ENCODE assay signal across 9 cellular contexts in genomic region chr20:46558511-46558959, GRCh38. TPM values are rescaled to one million over a fixed set of nuclear protein-coding genes. Genes with fewer than 3 reads are reported as not detected.
DNase-seq lines count a peak whose midpoint lies in the region; ATAC-seq and TF ChIP-seq lines count a peak whose summit lies in the region.
"Had no signal": no experiment of that assay in that cellular context is flagged by ENCODE, and none has a peak within 500 bp of the region (broad histone marks: within the 10 kb centered on the region; RNA-seq: fewer than 3 reads in every experiment).

No MANE protein-coding gene starts in this region.

- H2AK5ac ChIP-seq in mesendoderm (ENCODE audit: low read length) (no peak overlapping the region), H9 (ENCODE audit: insufficient read length, low read length) (no peak overlapping the region)

- H3K36me3 Mint-ChIP-seq in HFFc6 (ENCODE audit: low read depth): no peaks in the 10 kb centered on the region
- no peaks in the 10 kb centered on the region for H3K36me3 Mint-ChIP-seq in activated naive CD8-positive, alpha-beta T cell treated with anti-CD3 and anti-CD28 coated beads, Interleukin-2, amount 50 U/mL, for 24 hours (ENCODE audit: low read depth)
- H3K36me3 Mint-ChIP-seq in H9 (ENCODE audit: insufficient read depth in 1 of 3, low read depth in 3 of 3): no peaks in the 10 kb centered on the region

- no peak overlapping the region for H3K14ac ChIP-seq in H9 (ENCODE audit: insufficient read depth, low read length)

- H3K4me1 Mint-ChIP-seq in HFFc6 (ENCODE audit: low read depth): peaks cover 20% of the 10 kb centered on the region
- peaks cover 57% of the 10 kb centered on the region for H3K4me1 Mint-ChIP-seq in activated naive CD8-positive, alpha-beta T cell treated with anti-CD3 and anti-CD28 coated beads, Interleukin-2, amount 50 U/mL, for 24 hours
- H3K4me1 Mint-ChIP-seq in H9: peaks cover 44 to 54% of the 10 kb centered on the region in 2 experiments

- H2AFZ ChIP-seq in H9 (ENCODE audit: low read length): no peak overlapping the region

- no peak overlapping the region for H2BK20ac ChIP-seq in H9 (ENCODE audit: low read depth, low read length, poor library complexity, severe bottlenecking)

- H3K56ac ChIP-seq in mesendoderm (ENCODE audit: low read length): no peak overlapping the region
- no peak overlapping the region for H3K56ac ChIP-seq in H9 (ENCODE audit: insufficient read length, low read depth, low read length)

- no peaks in the 10 kb centered on the region for H3K36me3 ChIP-seq in mesendoderm (ENCODE audit: control insufficient read depth, insufficient read depth, low read length)
- H3K36me3 ChIP-seq: tibial artery had no signal

- no peak overlapping the region for H2BK12ac ChIP-seq in H9 (ENCODE audit: insufficient read length, low read depth, low read length)

- H3K18ac ChIP-seq in mesendoderm (ENCODE audit: low read length) (no peak overlapping the region), H9 (ENCODE audit: insufficient read length, low read depth, low read length) (no peak overlapping the region)

- no peaks in the 10 kb centered on the region for H3K79me2 ChIP-seq in mesendoderm (ENCODE audit: control insufficient read depth, insufficient read depth, low read length)
- H3K79me2 ChIP-seq in H9 (ENCODE audit: insufficient read depth, low read length): no peaks in the 10 kb centered on the region

- H3K4me3 Mint-ChIP-seq in HFFc6: no peak overlapping the region
- H3K4me3 Mint-ChIP-seq in activated naive CD8-positive, alpha-beta T cell treated with anti-CD3 and anti-CD28 coated beads, Interleukin-2, amount 50 U/mL, for 24 hours: peak overlapping the region; percentile 32
- H3K4me3 Mint-ChIP-seq in H9: no peak overlapping the region

- H3K9me3 Mint-ChIP-seq in HFFc6 (no peaks in the 10 kb centered on the region), H9 (no peaks in the 10 kb centered on the region)
- no peaks in the 10 kb centered on the region for H3K9me3 Mint-ChIP-seq in activated naive CD8-positive, alpha-beta T cell treated with anti-CD3 and anti-CD28 coated beads, Interleukin-2, amount 50 U/mL, for 24 hours

- H3K4me1 ChIP-seq in mesendoderm (ENCODE audit: control insufficient read depth, low read depth, low read length): peaks cover 3% of the 10 kb centered on the region
- peaks cover 7% of the 10 kb centered on the region; the same call in 1 of the 2 replicates for H3K4me1 ChIP-seq in H9 (ENCODE audit: insufficient read depth, low read length)

- no peak overlapping the region for H3K9ac ChIP-seq in mesendoderm (ENCODE audit: low read length)
- no peak overlapping the region for H3K9ac ChIP-seq in H9 (ENCODE audit: extremely low read depth, insufficient read length, low read length)

- DNase-seq in AG04449 (ENCODE audit: low read depth, low spot score) (peak; percentile 55), HFFc6 (peak; percentile 80), mesendoderm (peak; percentile 25), H9 (no peak)
- peak; percentile 44 for DNase-seq in activated naive CD8-positive, alpha-beta T cell treated with anti-CD3 and anti-CD28 coated beads, Interleukin-2, amount 50 U/mL, for 24 hours

- no peak overlapping the region for H3T11ph ChIP-seq in H9 (ENCODE audit: low read length)

- H3K4ac ChIP-seq in mesendoderm (ENCODE audit: low read depth, low read length): no peak overlapping the region
- H3K4ac ChIP-seq in H9 (ENCODE audit: low read depth, low read length): no peak overlapping the region

- H4K8ac ChIP-seq in mesendoderm (ENCODE audit: low read depth, low read length): no peak overlapping the region
- H4K8ac ChIP-seq in H9 (replicated peaks; ENCODE audit: insufficient read length, low read depth, low read length): no peak overlapping the region

- no peak overlapping the region for H4K91ac ChIP-seq in H9 (ENCODE audit: insufficient read length, low read depth, low read length)

- H3K27me3 ChIP-seq in mesendoderm (ENCODE audit: insufficient read depth, low read length, poor library complexity) (no peaks in the 10 kb centered on the region), H9 (ENCODE audit: insufficient read depth, low read length) (no peaks in the 10 kb centered on the region)

- H3K23ac ChIP-seq in mesendoderm (ENCODE audit: low read length) (no peak overlapping the region), H9 (ENCODE audit: insufficient read length, low read depth, low read length) (no peak overlapping the region)

- TF ChIP-seq CTCF in AG04449 (IDR thresholded peaks at IDR 0.05; ENCODE audit: insufficient read depth, low read length, missing control alignments) (no peak), HFFc6 (IDR thresholded peaks at IDR 0.05) (no peak), H9 (conservative IDR thresholded peaks at IDR 0.05) (no peak)

- CTCF ChIA-PET in AG04449 (lab: Yijun Ruan, JAX): no interaction called here

- H3K27ac Mint-ChIP-seq in HFFc6: no peak overlapping the region
- peak overlapping the region; percentile 75 for H3K27ac Mint-ChIP-seq in activated naive CD8-positive, alpha-beta T cell treated with anti-CD3 and anti-CD28 coated beads, Interleukin-2, amount 50 U/mL, for 24 hours
- H3K27ac Mint-ChIP-seq in H9: peak overlapping the region in 1 of 3 experiments; percentile 59; a peak in 1 of 7 replicates

- H3K4me2 ChIP-seq in mesendoderm (ENCODE audit: low read length) (no peak overlapping the region), H9 (ENCODE audit: insufficient read depth, insufficient read length, low read length) (no peak overlapping the region)

- H3K27ac ChIP-seq in mesendoderm (ENCODE audit: low read depth, low read length): no peak overlapping the region
- no peak overlapping the region for H3K27ac ChIP-seq in H9 (ENCODE audit: insufficient read length, low read depth, low read length)
- H3K27ac ChIP-seq: tibial artery had no signal

- no CpG with 5 or more reads among the region's 5 CpGs for WGBS in mesendoderm (ENCODE audit: extremely low coverage, insufficient coverage, low lambda C conversion rate)
- WGBS in H9 (ENCODE audit: extremely low coverage, insufficient read length, low lambda C conversion rate): no CpG with 5 or more reads among the region's 5 CpGs

- peaks cover 5% of the 10 kb centered on the region for H3K23me2 ChIP-seq in H9 (ENCODE audit: insufficient read length, low read depth, low read length, poor library complexity, severe bottlenecking)

- H3K27me3 Mint-ChIP-seq in HFFc6 (ENCODE audit: insufficient read depth): peaks cover 6% of the 10 kb centered on the region
- no peaks in the 10 kb centered on the region for H3K27me3 Mint-ChIP-seq in activated naive CD8-positive, alpha-beta T cell treated with anti-CD3 and anti-CD28 coated beads, Interleukin-2, amount 50 U/mL, for 24 hours
- H3K27me3 Mint-ChIP-seq in H9 (ENCODE audit: low read depth): no peaks in the 10 kb centered on the region

- H3K4me3 ChIP-seq in AG04449 (ENCODE audit: low read depth, low read length): no peak overlapping the region
- H3K4me3 ChIP-seq in mesendoderm (ENCODE audit: low read length): no peak overlapping the region
- H3K4me3 ChIP-seq: tibial artery had no signal

- peak; percentile 98 for ATAC-seq in activated naive CD8-positive, alpha-beta T cell treated with anti-CD3 and anti-CD28 coated beads, Interleukin-2, amount 50 U/mL, for 24 hours
- no peak for ATAC-seq in GM18517 (IDR thresholded peaks at IDR 0.05; ENCODE audit: unreplicated experiment)
- no peak for ATAC-seq in GM21528 (IDR thresholded peaks at IDR 0.05; ENCODE audit: low FRiP score, unreplicated experiment)
- ATAC-seq in GM18511 (IDR thresholded peaks at IDR 0.05; ENCODE audit: unreplicated experiment): no peak

- H2BK5ac ChIP-seq in mesendoderm (ENCODE audit: low read length): no peak overlapping the region
- H2BK5ac ChIP-seq in H9 (ENCODE audit: insufficient read length, low read length): no peak overlapping the region

- POLR2A ChIA-PET in AG04449 (lab: Yijun Ruan, JAX): no interaction called here

- no peak overlapping the region for H2BK120ac ChIP-seq in mesendoderm (ENCODE audit: low read depth, low read length)
- H2BK120ac ChIP-seq in H9 (ENCODE audit: low read depth, low read length, poor library complexity, severe bottlenecking): no peak overlapping the region

- H4K5ac ChIP-seq in mesendoderm (ENCODE audit: low read length): no peak overlapping the region
- no peak overlapping the region for H4K5ac ChIP-seq in H9 (ENCODE audit: insufficient read length, low read depth, low read length)

- H3K79me1 ChIP-seq in mesendoderm (ENCODE audit: low read length) (no peaks in the 10 kb centered on the region), H9 (ENCODE audit: insufficient read depth, low read depth, low read length, poor library complexity, severe bottlenecking) (no peaks in the 10 kb centered on the region)

- no peak overlapping the region for H2BK15ac ChIP-seq in mesendoderm (replicated peaks; ENCODE audit: low read depth)
- no peak overlapping the region for H2BK15ac ChIP-seq in H9 (ENCODE audit: low read depth, low read length)

- no peaks in the 10 kb centered on the region for H4K20me1 ChIP-seq in H9 (ENCODE audit: control insufficient read depth, insufficient read depth, insufficient read length)

- H3K9me3 ChIP-seq in H9 (ENCODE audit: control insufficient read depth, low read depth, low read length): no peaks in the 10 kb centered on the region
- H3K9me3 ChIP-seq: tibial artery had no signal

RNA-seq across cellular contexts. Expression of gene OCSTAMP, which starts 8.1 kb away (rescaled TPM):
- not detected for total RNA-seq in HFFc6 (2021; fragmentation: NEBNext Ultra II Directional; extraction: Animal tissue kit (Norgen Biotek cat#: 25700))
- 0.24 TPM for polyA plus RNA-seq in mesendoderm (2013, experiment 1 of 2)
- 0.25 TPM for polyA plus RNA-seq in mesendoderm (2013, experiment 2 of 2)
- total RNA-seq in H9 (2021): not detected in 2 replicates

RNA-seq across cellular contexts. Expression of gene ZNF334, which starts 45.2 kb away (rescaled TPM):
- 1 to 10 TPM in 5 of 6 experiments, under 1 TPM in 1; 0.87 to 1.6 (median 1.2) TPM for total RNA-seq in HFFc6 (2021; fragmentation: NEBNext Ultra II Directional; extraction: Animal tissue kit (Norgen Biotek cat#: 25700))
- polyA plus RNA-seq in mesendoderm (2013, experiment 1 of 2): 7.8 TPM
- polyA plus RNA-seq in mesendoderm (2013, experiment 2 of 2): 7.6 TPM
- total RNA-seq in H9 (2021): 17.2 and 19.5 TPM in 2 replicates
